Comparison of ENCODE assay signal across 13 cellular contexts in genomic region chr7:78279035-78279434, GRCh38.
A peak's percentile ranks its signal among the peaks of the same experiment; 100 is the strongest.
DNase-seq lines count a peak whose midpoint lies in the region; ATAC-seq and TF ChIP-seq lines count a peak whose summit lies in the region.
"Had no signal": no experiment of that assay in that cellular context is flagged by ENCODE, and none has a peak within 500 bp of the region (broad histone marks: within the 10 kb centered on the region; RNA-seq: fewer than 3 reads in every experiment).

No MANE protein-coding gene starts in this region.

- no peak for DNase-seq in GM23338 (ENCODE audit: low spot score)
- no peak for DNase-seq in SK-N-SH
- peak; percentile 81 for DNase-seq in fibroblast of mammary gland (ENCODE audit: low read depth)
- no peak for DNase-seq in smooth muscle cell (lab: John Stamatoyannopoulos, UW; ENCODE audit: unreplicated experiment)
- no peak for DNase-seq in NCI-H2196 (lab: John Stamatoyannopoulos, UW; ENCODE audit: unreplicated experiment)
- no peak for DNase-seq in effector CD4-positive, alpha-beta T cell
- no peak for DNase-seq in activated CD8-positive, alpha-beta T cell treated with anti-CD3 and anti-CD28 coated beads, Interleukin-2, amount 10 ng/mL, durations not matched to agents 7 days and 5 days
- DNase-seq: activated T-cell treated with anti-CD3 and anti-CD28 coated beads, Interleukin-2, amount 50 U/mL, for 48 hours; DMS153 had no signal

- H3K9me2 ChIP-seq in GM23338 (ENCODE audit: insufficient read depth) (no peaks in the 10 kb centered on the region), SK-N-SH (no peaks in the 10 kb centered on the region)

- TF ChIP-seq EP300 in SK-N-SH (IDR thresholded peaks at IDR 0.05; ENCODE audit: borderline replicate concordance in 1 of 2, low read depth in 1 of 2, low read length in 1 of 2), result peak in 1 of 2 experiments; percentile 75; a peak in 1 of 4 replicates

- no peak for ATAC-seq in GM23338
- ATAC-seq in activated CD8-positive, alpha-beta T cell treated with anti-CD3 and anti-CD28 coated beads, Interleukin-2, amount 10 ng/mL, durations not matched to agents 7 days and 5 days, result no peak
- ATAC-seq: activated CD4-positive, CD25-positive, alpha-beta regulatory T cell treated with anti-CD3 and anti-CD28 coated beads, Interleukin-2, amount 50 U/mL, for 24 hours; left lobe of liver; stimulated activated effector memory CD8-positive, alpha-beta T cell treated with anti-CD3 and anti-CD28 coated beads, Interleukin-12 subunit alpha, Interleukin-12 subunit beta, amount 100 ng/mL, for 72 hours had no signal

- H3K36me3 ChIP-seq in GM23338 (ENCODE audit: insufficient read depth), result no peaks in the 10 kb centered on the region
- no peaks in the 10 kb centered on the region for H3K36me3 ChIP-seq in SK-N-SH (replicated peaks in 1 of 2; ENCODE audit: control insufficient read depth in 1 of 2, insufficient read depth in 2 of 2, low read length in 1 of 2)
- H3K36me3 ChIP-seq in smooth muscle cell (ENCODE audit: low read depth), result no peaks in the 10 kb centered on the region
- H3K36me3 ChIP-seq: SJSA1 had no signal

- no peak overlapping the region for H3K4me3 ChIP-seq in GM23338
- H3K4me3 ChIP-seq in SK-N-SH (ENCODE audit: low read depth in 2 of 2, low read length in 1 of 2), result no peak overlapping the region
- H3K4me3 ChIP-seq in fibroblast of mammary gland (ENCODE audit: control insufficient read depth, low read depth, low read length), result no peak overlapping the region
- no peak overlapping the region for H3K4me3 ChIP-seq in smooth muscle cell
- H3K4me3 ChIP-seq: SJSA1 had no signal

- peak overlapping the region; percentile 34; the same call in 1 of the 2 replicates for H3K9ac ChIP-seq in SK-N-SH
- no peak overlapping the region for H3K9ac ChIP-seq in smooth muscle cell (ENCODE audit: low read depth)

- TF ChIP-seq CTCF in GM23338 (conservative IDR thresholded peaks at IDR 0.05; ENCODE audit: low read depth in 2 of 2), result no peak
- no peak for TF ChIP-seq CTCF in SK-N-SH (IDR thresholded peaks at IDR 0.05)
- no peak for TF ChIP-seq CTCF in fibroblast of mammary gland (conservative IDR thresholded peaks at IDR 0.05; ENCODE audit: control insufficient read depth, insufficient read depth, low read depth, low read length)
- no peak for TF ChIP-seq CTCF in smooth muscle cell (IDR thresholded peaks at IDR 0.05; ENCODE audit: borderline replicate concordance, insufficient read depth, poor library complexity, severe bottlenecking)

- peak overlapping the region; percentile 58 for H3K27ac Mint-ChIP-seq in GM23338
- no peak overlapping the region for H3K27ac Mint-ChIP-seq in activated CD8-positive, alpha-beta T cell treated with anti-CD3 and anti-CD28 coated beads, Interleukin-2, amount 10 ng/mL, durations not matched to agents 7 days and 5 days
- H3K27ac Mint-ChIP-seq: stimulated activated effector memory CD8-positive, alpha-beta T cell treated with anti-CD3 and anti-CD28 coated beads, Interleukin-12 subunit alpha, Interleukin-12 subunit beta, amount 100 ng/mL, for 72 hours had no signal

- H3K4me1 ChIP-seq in GM23338 (ENCODE audit: insufficient read depth) (no peaks in the 10 kb centered on the region), SK-N-SH (ENCODE audit: control insufficient read depth in 1 of 2, insufficient read depth in 2 of 2, low read depth in 1 of 2, low read length in 1 of 2) (peaks cover 0 to 18% of the 10 kb centered on the region in 2 experiments; a peak in 2 of 4 replicates), smooth muscle cell (ENCODE audit: low read depth) (no peaks in the 10 kb centered on the region)
- H3K4me1 ChIP-seq: SJSA1 had no signal

- H3K79me2 ChIP-seq in GM23338 (replicated peaks; ENCODE audit: insufficient read depth), result no peaks in the 10 kb centered on the region
- H3K79me2 ChIP-seq in SK-N-SH (ENCODE audit: insufficient read depth), result no peaks in the 10 kb centered on the region
- H3K79me2 ChIP-seq in smooth muscle cell (ENCODE audit: low read depth), result no peaks in the 10 kb centered on the region

- no peak for TF ChIP-seq RAD21 in SK-N-SH (IDR thresholded peaks at IDR 0.05; ENCODE audit: low read length)

- H3K4me2 ChIP-seq in GM23338 (no peak overlapping the region), SK-N-SH (peak overlapping the region; percentile 62), smooth muscle cell (peak overlapping the region; percentile 24)

- H3K9me3 Mint-ChIP-seq in GM23338, result no peaks in the 10 kb centered on the region
- H3K9me3 Mint-ChIP-seq in activated CD8-positive, alpha-beta T cell treated with anti-CD3 and anti-CD28 coated beads, Interleukin-2, amount 10 ng/mL, durations not matched to agents 7 days and 5 days (ENCODE audit: insufficient read depth), result no peaks in the 10 kb centered on the region

- POLR2A ChIA-PET in SK-N-SH (lab: Yijun Ruan, JAX), result no interaction called here
- POLR2A ChIA-PET in activated CD8-positive, alpha-beta T cell treated with anti-CD3 and anti-CD28 coated beads, Interleukin-2, amount 10 ng/mL, durations not matched to agents 7 days and 5 days (lab: Charles Lee), result no interaction called here

- H4K20me1 ChIP-seq in GM23338 (replicated peaks; ENCODE audit: insufficient read depth) (no peaks in the 10 kb centered on the region), SK-N-SH (ENCODE audit: insufficient read depth) (no peaks in the 10 kb centered on the region), smooth muscle cell (ENCODE audit: low read depth) (no peaks in the 10 kb centered on the region)

- H3K9me3 ChIP-seq in SK-N-SH (no peaks in the 10 kb centered on the region), smooth muscle cell (replicated peaks; ENCODE audit: low read depth) (no peaks in the 10 kb centered on the region)
- H3K9me3 ChIP-seq: SJSA1 had no signal

- 0 out of 3 replicates have a peak, but pooled peaks cover under 1% of the 10 kb centered on the region for H3K36me3 Mint-ChIP-seq in GM23338 (ENCODE audit: low read depth)
- H3K36me3 Mint-ChIP-seq in activated CD8-positive, alpha-beta T cell treated with anti-CD3 and anti-CD28 coated beads, Interleukin-2, amount 10 ng/mL, durations not matched to agents 7 days and 5 days (ENCODE audit: low read depth), result no peaks in the 10 kb centered on the region
- H3K36me3 Mint-ChIP-seq: stimulated activated effector memory CD8-positive, alpha-beta T cell treated with anti-CD3 and anti-CD28 coated beads, Interleukin-12 subunit alpha, Interleukin-12 subunit beta, amount 100 ng/mL, for 72 hours had no signal

- H3F3A ChIP-seq in GM23338 (replicated peaks; ENCODE audit: low read depth), result no peaks in the 10 kb centered on the region
- H3F3A ChIP-seq in SK-N-SH (replicated peaks; ENCODE audit: insufficient read depth), result peaks cover 9% of the 10 kb centered on the region
- H3F3A ChIP-seq in smooth muscle cell (ENCODE audit: low read depth), result no peaks in the 10 kb centered on the region

- H2AFZ ChIP-seq in GM23338 (no peak overlapping the region), SK-N-SH (ENCODE audit: low read depth) (peak overlapping the region; percentile 50), smooth muscle cell (ENCODE audit: low read depth) (no peak overlapping the region)

- CTCF ChIA-PET in SK-N-SH (lab: Yijun Ruan, JAX), result no interaction called here
- CTCF ChIA-PET in activated CD8-positive, alpha-beta T cell treated with anti-CD3 and anti-CD28 coated beads, Interleukin-2, amount 10 ng/mL, durations not matched to agents 7 days and 5 days (lab: Charles Lee), result no interaction called here

- no peak overlapping the region for H3K4me3 Mint-ChIP-seq in GM23338
- H3K4me3 Mint-ChIP-seq in activated CD8-positive, alpha-beta T cell treated with anti-CD3 and anti-CD28 coated beads, Interleukin-2, amount 10 ng/mL, durations not matched to agents 7 days and 5 days, result no peak overlapping the region
- H3K4me3 Mint-ChIP-seq: stimulated activated effector memory CD8-positive, alpha-beta T cell treated with anti-CD3 and anti-CD28 coated beads, Interleukin-12 subunit alpha, Interleukin-12 subunit beta, amount 100 ng/mL, for 72 hours had no signal

- H3K27ac ChIP-seq in GM23338 (ENCODE audit: low read depth) (no peak overlapping the region), SK-N-SH (ENCODE audit: low read depth in 2 of 2, low read length in 1 of 2) (peak overlapping the region; percentile 70 to 73; a peak in 3 of 4 replicates), smooth muscle cell (ENCODE audit: low read depth) (peak overlapping the region; percentile 54)
- H3K27ac ChIP-seq: SJSA1 had no signal

- 7% methylated on average over 4 of the region's 4 CpGs for WGBS in SK-N-SH (ENCODE audit: low lambda C conversion rate)
- WGBS in smooth muscle cell (ENCODE audit: low lambda C conversion rate), result 13% methylated on average over 4 of the region's 4 CpGs

- H3K27me3 ChIP-seq in GM23338 (ENCODE audit: insufficient read depth), result no peaks in the 10 kb centered on the region
- no peaks in the 10 kb centered on the region for H3K27me3 ChIP-seq in SK-N-SH (ENCODE audit: insufficient read depth)
- H3K27me3 ChIP-seq in smooth muscle cell (ENCODE audit: low read depth), result no peaks in the 10 kb centered on the region
- H3K27me3 ChIP-seq: SJSA1 had no signal

- peaks cover 11% of the 10 kb centered on the region for H3K4me1 Mint-ChIP-seq in GM23338
- no peaks in the 10 kb centered on the region for H3K4me1 Mint-ChIP-seq in activated CD8-positive, alpha-beta T cell treated with anti-CD3 and anti-CD28 coated beads, Interleukin-2, amount 10 ng/mL, durations not matched to agents 7 days and 5 days (ENCODE audit: low read depth)
- H3K4me1 Mint-ChIP-seq: stimulated activated effector memory CD8-positive, alpha-beta T cell treated with anti-CD3 and anti-CD28 coated beads, Interleukin-12 subunit alpha, Interleukin-12 subunit beta, amount 100 ng/mL, for 72 hours had no signal

- H3K27me3 Mint-ChIP-seq in GM23338 (ENCODE audit: insufficient read depth, low read depth, poor library complexity), result peaks cover 4% of the 10 kb centered on the region
- H3K27me3 Mint-ChIP-seq in activated CD8-positive, alpha-beta T cell treated with anti-CD3 and anti-CD28 coated beads, Interleukin-2, amount 10 ng/mL, durations not matched to agents 7 days and 5 days (ENCODE audit: low read depth), result no peaks in the 10 kb centered on the region

TF ChIP-seq in GM23338, 12 proteins besides CTCF, POLR2A, EP300 and RAD21 (continues in another document):
- TF ChIP-seq EZH2phosphoT487 (IDR thresholded peaks at IDR 0.05; ENCODE audit: unreplicated experiment), result no peak

TF ChIP-seq in SK-N-SH, 30 proteins besides CTCF, POLR2A, EP300 and RAD21 (continues in another document):
- TF ChIP-seq MAX (IDR thresholded peaks at IDR 0.05; ENCODE audit: low read depth) (peak; percentile 35; the same call in 1 of the 2 replicates), PBX3 (IDR thresholded peaks at IDR 0.05) (peak; percentile 66)
